Comparison of ENCODE assay signal across 13 cellular contexts in the genomic region with DNA sequence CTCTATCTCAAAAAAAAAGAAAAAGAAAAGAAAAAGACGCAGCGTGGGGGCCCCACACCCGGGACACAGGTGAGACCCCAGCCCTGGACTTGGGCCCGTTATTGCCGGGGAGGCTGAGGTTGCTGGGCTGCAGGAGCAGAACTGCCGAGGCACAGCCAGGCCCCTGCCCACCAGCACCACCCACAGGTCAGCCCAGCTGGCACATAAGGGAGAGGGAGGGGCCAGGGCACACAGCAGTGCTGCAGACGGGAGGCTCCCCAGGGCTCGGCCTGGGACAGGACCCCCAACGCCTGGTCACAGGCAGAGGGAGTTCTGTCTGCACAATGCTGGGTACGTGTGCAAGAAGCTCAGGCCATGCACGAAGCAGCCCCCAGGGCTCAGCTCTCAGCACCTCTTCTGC. TPM values are rescaled to one million over a fixed set of nuclear protein-coding genes. Genes with fewer than 3 reads are reported as not detected.
A peak's percentile ranks its signal among the peaks of the same experiment; 100 is the strongest.
DNase-seq lines count a peak whose midpoint lies in the region; ATAC-seq and TF ChIP-seq lines count a peak whose summit lies in the region.
"Had no signal": no experiment of that assay in that cellular context is flagged by ENCODE, and none has a peak within 500 bp of the region (broad histone marks: within the 10 kb centered on the region; RNA-seq: fewer than 3 reads in every experiment).

No MANE protein-coding gene starts in this region.

- H3K27ac ChIP-seq in WERI-Rb-1 = peak overlapping the region; percentile 55
- peak overlapping the region; percentile 99 for H3K27ac ChIP-seq in neural cell (ENCODE audit: low read length)
- H3K27ac ChIP-seq: KMS-11, prostate gland, upper lobe of right lung had no signal

- TF ChIP-seq CTCF in WERI-Rb-1 (IDR thresholded peaks at IDR 0.05; ENCODE audit: low read depth, low read length) = peak; percentile 55
- peak; percentile 17 for TF ChIP-seq CTCF in neural cell (IDR thresholded peaks at IDR 0.05; ENCODE audit: poor library complexity, severe bottlenecking)
- TF ChIP-seq CTCF in omental fat pad (IDR thresholded peaks at IDR 0.05) = no peak

- no peak overlapping the region for H2AFZ ChIP-seq in neural cell (ENCODE audit: low read depth, low read length)

- ATAC-seq in omental fat pad (ENCODE audit: low FRiP score) (no peak), GM21529 (IDR thresholded peaks at IDR 0.05; ENCODE audit: unreplicated experiment) (no peak)
- ATAC-seq: upper lobe of right lung had no signal

- H3K9ac ChIP-seq in neural cell (ENCODE audit: low read length) = no peak overlapping the region
- H3K9ac ChIP-seq: KMS-11 had no signal

- H3K36me3 ChIP-seq in WERI-Rb-1 (peaks cover 6% of the 10 kb centered on the region), neural cell (ENCODE audit: insufficient read depth, low read length) (no peaks in the 10 kb centered on the region)
- H3K36me3 ChIP-seq: prostate gland, upper lobe of right lung had no signal

- TF ChIP-seq EP300 in neural cell (conservative IDR thresholded peaks at IDR 0.05; ENCODE audit: poor library complexity, severe bottlenecking) = no peak

- TF ChIP-seq RAD21 in neural cell (conservative IDR thresholded peaks at IDR 0.05) = peak; percentile 14

- DNase-seq in DMS53 (lab: John Stamatoyannopoulos, UW) (peak; percentile 27), DMS53 treated with DMSO at 0.1 percent for 48 hours (lab: John Stamatoyannopoulos, UW; ENCODE audit: unreplicated experiment) (no peak), WERI-Rb-1 (no peak), omental fat pad (ENCODE audit: low spot score) (no peak)
- DNase-seq: activated naive CD8-positive, alpha-beta T cell treated with anti-CD3 and anti-CD28 coated beads, Interleukin-2, amount 10 ng/mL, durations not matched to agents 7 days and 5 days; Calu3; cortex of kidney; NCI-H1694 treated with DMSO at 0.1 percent for 48 hours; upper lobe of right lung had no signal

- H3K9me2 ChIP-seq in neural cell (ENCODE audit: insufficient read depth, low read length) = no peaks in the 10 kb centered on the region

- H3K4me2 ChIP-seq in neural cell (ENCODE audit: low read length) = no peak overlapping the region
- H3K4me2 ChIP-seq: KMS-11 had no signal

- H3K4me3 ChIP-seq in WERI-Rb-1 (ENCODE audit: low read depth, low read length) (no peak overlapping the region), neural cell (ENCODE audit: low read length) (no peak overlapping the region)
- H3K4me3 ChIP-seq: prostate gland, upper lobe of right lung had no signal

- no peaks in the 10 kb centered on the region for H4K20me1 ChIP-seq in neural cell (ENCODE audit: insufficient read depth)

- H3K27me3 ChIP-seq in WERI-Rb-1 (ENCODE audit: insufficient read depth, low read depth, severe bottlenecking) (no peaks in the 10 kb centered on the region), neural cell (ENCODE audit: insufficient read depth, low read depth, low read length) (no peaks in the 10 kb centered on the region)
- H3K27me3 ChIP-seq: upper lobe of right lung had no signal

- H3K9me3 ChIP-seq in WERI-Rb-1 (ENCODE audit: severe bottlenecking) (no peaks in the 10 kb centered on the region), neural cell (ENCODE audit: low read length) (no peaks in the 10 kb centered on the region)
- H3K9me3 ChIP-seq: prostate gland, upper lobe of right lung had no signal

- no peaks in the 10 kb centered on the region for H3K79me2 ChIP-seq in neural cell (replicated peaks; ENCODE audit: insufficient read depth, low read length)

- no peaks in the 10 kb centered on the region for H3F3A ChIP-seq in neural cell (ENCODE audit: insufficient read depth, low read length, poor library complexity, severe bottlenecking)

TF ChIP-seq in neural cell, 6 proteins besides CTCF, POLR2A, EP300 and RAD21:
- TF ChIP-seq TAF1 (IDR thresholded peaks at IDR 0.05; ENCODE audit: low read depth) (no peak), MXI1 (conservative IDR thresholded peaks at IDR 0.05; ENCODE audit: poor library complexity, severe bottlenecking) (no peak), POLR2AphosphoS5 (IDR thresholded peaks at IDR 0.05) (no peak), SMC3 (conservative IDR thresholded peaks at IDR 0.05; ENCODE audit: poor library complexity) (no peak), EZH2 (IDR thresholded peaks at IDR 0.05; ENCODE audit: borderline replicate concordance, insufficient read depth, low read length, poor library complexity, severe bottlenecking) (no peak)
- TF ChIP-seq, protein P1, sequence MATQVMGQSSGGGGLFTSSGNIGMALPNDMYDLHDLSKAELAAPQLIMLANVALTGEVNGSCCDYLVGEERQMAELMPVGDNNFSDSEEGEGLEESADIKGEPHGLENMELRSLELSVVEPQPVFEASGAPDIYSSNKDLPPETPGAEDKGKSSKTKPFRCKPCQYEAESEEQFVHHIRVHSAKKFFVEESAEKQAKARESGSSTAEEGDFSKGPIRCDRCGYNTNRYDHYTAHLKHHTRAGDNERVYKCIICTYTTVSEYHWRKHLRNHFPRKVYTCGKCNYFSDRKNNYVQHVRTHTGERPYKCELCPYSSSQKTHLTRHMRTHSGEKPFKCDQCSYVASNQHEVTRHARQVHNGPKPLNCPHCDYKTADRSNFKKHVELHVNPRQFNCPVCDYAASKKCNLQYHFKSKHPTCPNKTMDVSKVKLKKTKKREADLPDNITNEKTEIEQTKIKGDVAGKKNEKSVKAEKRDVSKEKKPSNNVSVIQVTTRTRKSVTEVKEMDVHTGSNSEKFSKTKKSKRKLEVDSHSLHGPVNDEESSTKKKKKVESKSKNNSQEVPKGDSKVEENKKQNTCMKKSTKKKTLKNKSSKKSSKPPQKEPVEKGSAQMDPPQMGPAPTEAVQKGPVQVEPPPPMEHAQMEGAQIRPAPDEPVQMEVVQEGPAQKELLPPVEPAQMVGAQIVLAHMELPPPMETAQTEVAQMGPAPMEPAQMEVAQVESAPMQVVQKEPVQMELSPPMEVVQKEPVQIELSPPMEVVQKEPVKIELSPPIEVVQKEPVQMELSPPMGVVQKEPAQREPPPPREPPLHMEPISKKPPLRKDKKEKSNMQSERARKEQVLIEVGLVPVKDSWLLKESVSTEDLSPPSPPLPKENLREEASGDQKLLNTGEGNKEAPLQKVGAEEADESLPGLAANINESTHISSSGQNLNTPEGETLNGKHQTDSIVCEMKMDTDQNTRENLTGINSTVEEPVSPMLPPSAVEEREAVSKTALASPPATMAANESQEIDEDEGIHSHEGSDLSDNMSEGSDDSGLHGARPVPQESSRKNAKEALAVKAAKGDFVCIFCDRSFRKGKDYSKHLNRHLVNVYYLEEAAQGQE (IDR thresholded peaks at IDR 0.05; ENCODE audit: borderline replicate concordance) = no peak

RNA-seq across cellular contexts. Expression of a gene that starts 18.5 kb away (rescaled TPM):
- 51.2 and 81.3 TPM in 2 replicates for polyA plus RNA-seq in neural cell
- polyA minus RNA-seq in neural cell = 35.9 and 45.5 TPM in 2 replicates
- total RNA-seq in omental fat pad = 10 to 100 TPM; 56.6 to 90.5 (median 79.8) TPM

RNA-seq across cellular contexts. Expression of a gene that starts 33.6 kb away (rescaled TPM):
- 46.5 and 46.8 TPM in 2 replicates for polyA plus RNA-seq in neural cell
- polyA minus RNA-seq in neural cell = 55.1 and 61.8 TPM in 2 replicates
- 100 to 1,000 TPM in 2 of 4 donors, 10 to 100 TPM in 2; 68.4 to 126 (median 99.2) TPM for total RNA-seq in omental fat pad

RNA-seq across cellular contexts. Expression of a gene that starts 49.5 kb away (rescaled TPM):
- 68.1 and 68.3 TPM in 2 replicates for polyA plus RNA-seq in neural cell
- polyA minus RNA-seq in neural cell = 22.8 and 28.7 TPM in 2 replicates
- 100 to 1,000 TPM; 145 to 234 (median 175) TPM for total RNA-seq in omental fat pad

RNA-seq across cellular contexts. Expression of a gene that starts 49.8 kb away (rescaled TPM):
- polyA plus RNA-seq in neural cell = 50.6 and 62.3 TPM in 2 replicates
- 7.8 and 9.4 TPM in 2 replicates for polyA minus RNA-seq in neural cell
- 100 to 1,000 TPM in 3 of 4 donors, 10 to 100 TPM in 1; 95.5 to 165 (median 110) TPM for total RNA-seq in omental fat pad

RNA-seq across cellular contexts. Expression of a gene that starts 59.4 kb away (rescaled TPM):
- 70.8 and 80.1 TPM in 2 replicates for polyA plus RNA-seq in neural cell
- 39.7 and 39.8 TPM in 2 replicates for polyA minus RNA-seq in neural cell
- total RNA-seq in omental fat pad = 100 to 1,000 TPM; 328 to 675 (median 614) TPM

Comparison
In these comparisons a context has a peak if more than half of its experiments do, and no peak if none do; other contexts are left out.
1. CTCF ChIP-seq: peak in WERI-Rb-1 (single experiment) and neural cell (single experiment); none in omental fat pad (0 of 3).